ENCODE assay signal across 19 cellular contexts in genomic region chr10:10222288-10222945, GRCh38.
DNase-seq lines count a peak whose midpoint lies in the region; ATAC-seq, FAIRE-seq and TF ChIP-seq lines count a peak whose summit lies in the region.
"Had no signal": no experiment of that assay in that cellular context is flagged by ENCODE, and none has a peak within 500 bp of the region (broad histone marks: within the 10 kb centered on the region; RNA-seq: fewer than 3 reads in every experiment).

No MANE protein-coding gene starts in this region.

- H4K91ac ChIP-seq in mesenchymal stem cell (ENCODE audit: low read length): no peak overlapping the region

- H2AK5ac ChIP-seq in mesenchymal stem cell (ENCODE audit: low read length, severe bottlenecking): no peak overlapping the region

- H3K27ac ChIP-seq in astrocyte (ENCODE audit: low read depth, low read length) (peak overlapping the region; percentile 55), mesenchymal stem cell (ENCODE audit: low read length, poor library complexity, severe bottlenecking) (no peak overlapping the region), right lobe of liver (no peak overlapping the region)

- no peaks in the 10 kb centered on the region for H3K36me3 Mint-ChIP-seq in astrocyte (ENCODE audit: low read depth, unreplicated experiment)
- H3K36me3 Mint-ChIP-seq in activated CD8-positive, alpha-beta T cell treated with anti-CD3 and anti-CD28 coated beads, Interleukin-2, amount 10 ng/mL, durations not matched to agents 7 days and 5 days (ENCODE audit: low read depth): no peaks in the 10 kb centered on the region
- H3K36me3 Mint-ChIP-seq: CD4-positive, CD25-positive, alpha-beta regulatory T cell had no signal

- H3K4me1 ChIP-seq in astrocyte (ENCODE audit: insufficient read depth, low read length) (no peaks in the 10 kb centered on the region), mesenchymal stem cell (ENCODE audit: control insufficient read depth, insufficient read depth, low read depth, low read length) (no peaks in the 10 kb centered on the region), right lobe of liver (no peaks in the 10 kb centered on the region)

- ATAC-seq in right lobe of liver (no peak), GM18858 (IDR thresholded peaks at IDR 0.05; ENCODE audit: unreplicated experiment) (no peak)
- ATAC-seq in activated CD8-positive, alpha-beta T cell treated with anti-CD3 and anti-CD28 coated beads, Interleukin-2, amount 10 ng/mL, durations not matched to agents 7 days and 5 days: no peak
- ATAC-seq: activated T-helper 17 cell treated with anti-CD3 and anti-CD28 coated beads, Interleukin-2, amount 50 U/mL, for 72 hours; PC-3 had no signal

- H3K4me2 ChIP-seq in astrocyte (ENCODE audit: low read length): no peak overlapping the region
- H3K4me2 ChIP-seq in mesenchymal stem cell (ENCODE audit: low read length, poor library complexity, severe bottlenecking): no peak overlapping the region

- H3K27ac Mint-ChIP-seq in astrocyte (ENCODE audit: unreplicated experiment): peak overlapping the region; percentile 96
- no peak overlapping the region for H3K27ac Mint-ChIP-seq in activated CD8-positive, alpha-beta T cell treated with anti-CD3 and anti-CD28 coated beads, Interleukin-2, amount 10 ng/mL, durations not matched to agents 7 days and 5 days
- H3K27ac Mint-ChIP-seq: activated CD4-positive, alpha-beta T cell treated with anti-CD3 and anti-CD28 coated beads, Interleukin-2, amount 10 ng/mL, durations not matched to agents 24 days and 14 days; activated T-helper 17 cell treated with anti-CD3 and anti-CD28 coated beads, Interleukin-2, amount 50 U/mL, for 72 hours; CD4-positive, CD25-positive, alpha-beta regulatory T cell had no signal

- H3K4me3 ChIP-seq in astrocyte (ENCODE audit: insufficient read depth, low read depth, low read length) (no peak overlapping the region), mesenchymal stem cell (ENCODE audit: insufficient read depth in 1 of 2, low read depth in 1 of 2, low read length in 2 of 2) (no peak overlapping the region), skeletal muscle cell (ENCODE audit: low read depth, low read length) (no peak overlapping the region), right lobe of liver (no peak overlapping the region)

- no peak overlapping the region for H3K18ac ChIP-seq in mesenchymal stem cell (ENCODE audit: low read depth in 1 of 2, low read length in 2 of 2)

- H3K9me3 ChIP-seq in astrocyte (ENCODE audit: insufficient read depth, low read depth, low read length) (no peaks in the 10 kb centered on the region), mesenchymal stem cell (ENCODE audit: control insufficient read depth, low read length) (no peaks in the 10 kb centered on the region), right lobe of liver (no peaks in the 10 kb centered on the region)

- DNase-seq in HCEC 1CT (peak; percentile 1), astrocyte (ENCODE audit: low read depth) (peak; percentile 25), mesenchymal stem cell (peak; percentile 55), skeletal muscle cell (ENCODE audit: low read depth) (peak; percentile 75), right lobe of liver (no peak), amygdala (lab: John Stamatoyannopoulos, UW) (no peak)
- no peak for DNase-seq in activated CD8-positive, alpha-beta T cell treated with anti-CD3 and anti-CD28 coated beads, Interleukin-2, amount 10 ng/mL, durations not matched to agents 7 days and 5 days
- DNase-seq: activated CD4-positive, alpha-beta T cell treated with anti-CD3 and anti-CD28 coated beads, Interleukin-2, amount 10 ng/mL, durations not matched to agents 24 days and 14 days; CD4-positive, CD25-positive, alpha-beta regulatory T cell; central memory CD4-positive, alpha-beta T cell; GDM1; mesendoderm; NCI-H1694; NCI-H2171 treated with DMSO at 0.1 percent for 48 hours; NCI-H774; PC-3; SIG-M5 had no signal

- H3K4me1 Mint-ChIP-seq in astrocyte (ENCODE audit: low read depth, unreplicated experiment): peaks cover 13% of the 10 kb centered on the region
- H3K4me1 Mint-ChIP-seq in activated CD8-positive, alpha-beta T cell treated with anti-CD3 and anti-CD28 coated beads, Interleukin-2, amount 10 ng/mL, durations not matched to agents 7 days and 5 days (ENCODE audit: low read depth): no peaks in the 10 kb centered on the region
- H3K4me1 Mint-ChIP-seq: activated CD4-positive, alpha-beta T cell treated with anti-CD3 and anti-CD28 coated beads, Interleukin-2, amount 10 ng/mL, durations not matched to agents 24 days and 14 days; activated T-helper 17 cell treated with anti-CD3 and anti-CD28 coated beads, Interleukin-2, amount 50 U/mL, for 72 hours; CD4-positive, CD25-positive, alpha-beta regulatory T cell had no signal

- no peak overlapping the region for H4K8ac ChIP-seq in mesenchymal stem cell (ENCODE audit: low read length)

- TF ChIP-seq CTCF in astrocyte (IDR thresholded peaks at IDR 0.05; ENCODE audit: insufficient read depth, low read depth, low read length) (no peak), right lobe of liver (IDR thresholded peaks at IDR 0.05) (no peak)

- no peaks in the 10 kb centered on the region for H3K79me1 ChIP-seq in mesenchymal stem cell (replicated peaks; ENCODE audit: low read length, poor library complexity, severe bottlenecking)

- H3K4me3 Mint-ChIP-seq in astrocyte (ENCODE audit: unreplicated experiment): no peak overlapping the region
- no peak overlapping the region for H3K4me3 Mint-ChIP-seq in activated CD8-positive, alpha-beta T cell treated with anti-CD3 and anti-CD28 coated beads, Interleukin-2, amount 10 ng/mL, durations not matched to agents 7 days and 5 days
- H3K4me3 Mint-ChIP-seq: activated CD4-positive, alpha-beta T cell treated with anti-CD3 and anti-CD28 coated beads, Interleukin-2, amount 10 ng/mL, durations not matched to agents 24 days and 14 days; activated T-helper 17 cell treated with anti-CD3 and anti-CD28 coated beads, Interleukin-2, amount 50 U/mL, for 72 hours; CD4-positive, CD25-positive, alpha-beta regulatory T cell had no signal

- no peak overlapping the region for H2BK5ac ChIP-seq in mesenchymal stem cell (ENCODE audit: low read depth, low read length, poor library complexity, severe bottlenecking)

- H2BK120ac ChIP-seq in mesenchymal stem cell (ENCODE audit: low read depth, low read length): no peak overlapping the region

- POLR2A ChIA-PET in activated CD8-positive, alpha-beta T cell treated with anti-CD3 and anti-CD28 coated beads, Interleukin-2, amount 10 ng/mL, durations not matched to agents 7 days and 5 days (lab: Charles Lee): no interaction called here

- no peak for TF ChIP-seq POLR2A in right lobe of liver (IDR thresholded peaks at IDR 0.05)

- no peaks in the 10 kb centered on the region for H4K20me1 ChIP-seq in astrocyte (ENCODE audit: insufficient read depth, low read length)

- no peaks in the 10 kb centered on the region for H3K27me3 ChIP-seq in astrocyte (ENCODE audit: insufficient read depth, low read length)
- H3K27me3 ChIP-seq in mesenchymal stem cell (ENCODE audit: control insufficient read depth in 1 of 2, insufficient read depth in 1 of 2, low read length in 2 of 2): no peaks in the 10 kb centered on the region
- no peaks in the 10 kb centered on the region for H3K27me3 ChIP-seq in right lobe of liver

- H3K14ac ChIP-seq in mesenchymal stem cell (ENCODE audit: low read length in 2 of 2): no peak overlapping the region

- H3K23ac ChIP-seq in mesenchymal stem cell (ENCODE audit: low read length in 2 of 2): no peak overlapping the region

- H3K36me3 ChIP-seq in astrocyte (ENCODE audit: insufficient read depth, low read length): no peaks in the 10 kb centered on the region
- no peaks in the 10 kb centered on the region for H3K36me3 ChIP-seq in mesenchymal stem cell (ENCODE audit: control insufficient read depth in 1 of 2, insufficient read depth in 2 of 2, low read depth in 1 of 2, low read length in 2 of 2)
- no peaks in the 10 kb centered on the region for H3K36me3 ChIP-seq in right lobe of liver

- intact Hi-C loops in right lobe of liver (cut with DNase I): no loop called here

- no peaks in the 10 kb centered on the region for H3K27me3 Mint-ChIP-seq in astrocyte (ENCODE audit: low read depth, unreplicated experiment)
- no peaks in the 10 kb centered on the region for H3K27me3 Mint-ChIP-seq in activated CD8-positive, alpha-beta T cell treated with anti-CD3 and anti-CD28 coated beads, Interleukin-2, amount 10 ng/mL, durations not matched to agents 7 days and 5 days (ENCODE audit: low read depth)
- H3K27me3 Mint-ChIP-seq: activated CD4-positive, alpha-beta T cell treated with anti-CD3 and anti-CD28 coated beads, Interleukin-2, amount 10 ng/mL, durations not matched to agents 24 days and 14 days; activated T-helper 17 cell treated with anti-CD3 and anti-CD28 coated beads, Interleukin-2, amount 50 U/mL, for 72 hours; CD4-positive, CD25-positive, alpha-beta regulatory T cell had no signal

- H3K79me2 ChIP-seq in astrocyte (ENCODE audit: insufficient read depth, low read length): no peaks in the 10 kb centered on the region

- H3K9ac ChIP-seq in astrocyte (ENCODE audit: low read length) (no peak overlapping the region), mesenchymal stem cell (ENCODE audit: low read length) (no peak overlapping the region)

- FAIRE-seq in astrocyte (lab: Jason Lieb, UNC): no peak

- WGBS in mesenchymal stem cell: 72% methylated on average over 3 of the region's 4 CpGs
- 44% methylated on average over 4 of the region's 4 CpGs for WGBS in right lobe of liver (ENCODE audit: insufficient coverage, low coverage, low lambda C conversion rate, missing lambda C conversion rate)

- no peak overlapping the region for H2BK15ac ChIP-seq in mesenchymal stem cell (ENCODE audit: low read depth, poor library complexity, severe bottlenecking)

- H3K9me3 Mint-ChIP-seq in astrocyte (ENCODE audit: unreplicated experiment): no peaks in the 10 kb centered on the region
- no peaks in the 10 kb centered on the region for H3K9me3 Mint-ChIP-seq in activated CD8-positive, alpha-beta T cell treated with anti-CD3 and anti-CD28 coated beads, Interleukin-2, amount 10 ng/mL, durations not matched to agents 7 days and 5 days (ENCODE audit: insufficient read depth)
- H3K9me3 Mint-ChIP-seq: activated CD4-positive, alpha-beta T cell treated with anti-CD3 and anti-CD28 coated beads, Interleukin-2, amount 10 ng/mL, durations not matched to agents 24 days and 14 days; activated T-helper 17 cell treated with anti-CD3 and anti-CD28 coated beads, Interleukin-2, amount 50 U/mL, for 72 hours had no signal

- H2AFZ ChIP-seq in astrocyte (ENCODE audit: low read depth, low read length): no peak overlapping the region
- no peak overlapping the region for H2AFZ ChIP-seq in mesenchymal stem cell (ENCODE audit: low read depth, low read length)

- CTCF ChIA-PET in activated CD8-positive, alpha-beta T cell treated with anti-CD3 and anti-CD28 coated beads, Interleukin-2, amount 10 ng/mL, durations not matched to agents 7 days and 5 days (lab: Charles Lee): no interaction called here

- H2BK12ac ChIP-seq in mesenchymal stem cell (ENCODE audit: low read length in 2 of 2): no peak overlapping the region

- no peak overlapping the region for H3K4ac ChIP-seq in mesenchymal stem cell (ENCODE audit: low read depth in 1 of 2, low read length in 2 of 2)

Comparison
In these comparisons a context has a peak if more than half of its experiments do, and no peak if none do; other contexts are left out.
1. DNase-seq: peak in HCEC 1CT (single experiment), astrocyte (single experiment), mesenchymal stem cell (single experiment) and skeletal muscle cell (single experiment); none in right lobe of liver (0 of 3), amygdala (0 of 56) and activated CD8-positive, alpha-beta T cell treated with anti-CD3 and anti-CD28 coated beads, Interleukin-2, amount 10 ng/mL, durations not matched to agents 7 days and 5 days (single experiment).